Comparison of ENCODE assay signal across 2 cellular contexts in the genomic region with DNA sequence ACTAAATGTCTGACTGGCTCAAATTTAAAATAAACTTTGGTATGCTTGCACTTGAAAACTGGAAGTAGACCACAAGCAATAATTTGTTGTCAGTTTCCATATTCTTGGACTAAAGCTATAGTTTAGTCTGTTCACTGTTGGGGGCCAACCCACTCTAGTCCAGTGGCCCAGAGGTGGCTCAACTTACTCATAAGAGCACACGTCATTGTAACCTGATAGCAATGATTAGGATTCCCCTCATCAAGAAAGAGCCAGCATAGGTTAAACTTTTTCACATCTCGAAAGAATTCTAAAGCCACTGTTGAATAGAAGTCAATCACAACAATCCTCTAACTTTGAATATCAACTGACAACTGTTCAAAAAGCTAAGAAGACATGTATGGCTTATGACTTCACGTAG.
TF ChIP-seq lines count a peak whose summit lies in the region.

No MANE protein-coding gene starts in this region.

TF ChIP-seq in IMR-90, 13 proteins besides CTCF, POLR2A, EP300 and RAD21 (continued from another document):
- no peak for TF ChIP-seq SMC3 (IDR thresholded peaks at IDR 0.05; ENCODE audit: low read depth, low read length)
- TF ChIP-seq, protein P1, sequence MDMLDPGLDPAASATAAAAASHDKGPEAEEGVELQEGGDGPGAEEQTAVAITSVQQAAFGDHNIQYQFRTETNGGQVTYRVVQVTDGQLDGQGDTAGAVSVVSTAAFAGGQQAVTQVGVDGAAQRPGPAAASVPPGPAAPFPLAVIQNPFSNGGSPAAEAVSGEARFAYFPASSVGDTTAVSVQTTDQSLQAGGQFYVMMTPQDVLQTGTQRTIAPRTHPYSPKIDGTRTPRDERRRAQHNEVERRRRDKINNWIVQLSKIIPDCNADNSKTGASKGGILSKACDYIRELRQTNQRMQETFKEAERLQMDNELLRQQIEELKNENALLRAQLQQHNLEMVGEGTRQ (IDR thresholded peaks at IDR 0.05; ENCODE audit: low read depth, low read length): no peak
- TF ChIP-seq, protein P2, sequence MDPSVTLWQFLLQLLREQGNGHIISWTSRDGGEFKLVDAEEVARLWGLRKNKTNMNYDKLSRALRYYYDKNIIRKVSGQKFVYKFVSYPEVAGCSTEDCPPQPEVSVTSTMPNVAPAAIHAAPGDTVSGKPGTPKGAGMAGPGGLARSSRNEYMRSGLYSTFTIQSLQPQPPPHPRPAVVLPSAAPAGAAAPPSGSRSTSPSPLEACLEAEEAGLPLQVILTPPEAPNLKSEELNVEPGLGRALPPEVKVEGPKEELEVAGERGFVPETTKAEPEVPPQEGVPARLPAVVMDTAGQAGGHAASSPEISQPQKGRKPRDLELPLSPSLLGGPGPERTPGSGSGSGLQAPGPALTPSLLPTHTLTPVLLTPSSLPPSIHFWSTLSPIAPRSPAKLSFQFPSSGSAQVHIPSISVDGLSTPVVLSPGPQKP (IDR thresholded peaks at IDR 0.05; ENCODE audit: borderline replicate concordance, low read depth, low read length): no peak
- no peak for TF ChIP-seq RCOR1 (IDR thresholded peaks at IDR 0.05; ENCODE audit: insufficient replicate concordance, low read length)
- TF ChIP-seq MXI1 (IDR thresholded peaks at IDR 0.05; ENCODE audit: borderline replicate concordance, low read depth, low read length): no peak
- no peak for TF ChIP-seq FOS (IDR thresholded peaks at IDR 0.05; ENCODE audit: low read depth, low read length)
- TF ChIP-seq NFE2L2 (IDR thresholded peaks at IDR 0.05; ENCODE audit: low read depth, low read length): no peak
- no peak for TF ChIP-seq BHLHE40 (IDR thresholded peaks at IDR 0.05; ENCODE audit: low read depth, low read length)
- no peak for TF ChIP-seq CEBPB (IDR thresholded peaks at IDR 0.05; ENCODE audit: low read depth, low read length)
- TF ChIP-seq RFX5 (IDR thresholded peaks at IDR 0.05; ENCODE audit: low read depth, low read length): no peak
- no peak for TF ChIP-seq MAFK (IDR thresholded peaks at IDR 0.05; ENCODE audit: low read depth, low read length)

TF ChIP-seq in K562, 482 proteins besides CTCF, POLR2A, EP300 and RAD21 (continued from another document):
- TF ChIP-seq, protein P3, sequence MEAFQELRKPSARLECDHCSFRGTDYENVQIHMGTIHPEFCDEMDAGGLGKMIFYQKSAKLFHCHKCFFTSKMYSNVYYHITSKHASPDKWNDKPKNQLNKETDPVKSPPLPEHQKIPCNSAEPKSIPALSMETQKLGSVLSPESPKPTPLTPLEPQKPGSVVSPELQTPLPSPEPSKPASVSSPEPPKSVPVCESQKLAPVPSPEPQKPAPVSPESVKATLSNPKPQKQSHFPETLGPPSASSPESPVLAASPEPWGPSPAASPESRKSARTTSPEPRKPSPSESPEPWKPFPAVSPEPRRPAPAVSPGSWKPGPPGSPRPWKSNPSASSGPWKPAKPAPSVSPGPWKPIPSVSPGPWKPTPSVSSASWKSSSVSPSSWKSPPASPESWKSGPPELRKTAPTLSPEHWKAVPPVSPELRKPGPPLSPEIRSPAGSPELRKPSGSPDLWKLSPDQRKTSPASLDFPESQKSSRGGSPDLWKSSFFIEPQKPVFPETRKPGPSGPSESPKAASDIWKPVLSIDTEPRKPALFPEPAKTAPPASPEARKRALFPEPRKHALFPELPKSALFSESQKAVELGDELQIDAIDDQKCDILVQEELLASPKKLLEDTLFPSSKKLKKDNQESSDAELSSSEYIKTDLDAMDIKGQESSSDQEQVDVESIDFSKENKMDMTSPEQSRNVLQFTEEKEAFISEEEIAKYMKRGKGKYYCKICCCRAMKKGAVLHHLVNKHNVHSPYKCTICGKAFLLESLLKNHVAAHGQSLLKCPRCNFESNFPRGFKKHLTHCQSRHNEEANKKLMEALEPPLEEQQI (IDR thresholded peaks at IDR 0.05): no peak
- TF ChIP-seq BHLHE40 (IDR thresholded peaks at IDR 0.05; ENCODE audit: low read length): no peak
- TF ChIP-seq, protein P4, sequence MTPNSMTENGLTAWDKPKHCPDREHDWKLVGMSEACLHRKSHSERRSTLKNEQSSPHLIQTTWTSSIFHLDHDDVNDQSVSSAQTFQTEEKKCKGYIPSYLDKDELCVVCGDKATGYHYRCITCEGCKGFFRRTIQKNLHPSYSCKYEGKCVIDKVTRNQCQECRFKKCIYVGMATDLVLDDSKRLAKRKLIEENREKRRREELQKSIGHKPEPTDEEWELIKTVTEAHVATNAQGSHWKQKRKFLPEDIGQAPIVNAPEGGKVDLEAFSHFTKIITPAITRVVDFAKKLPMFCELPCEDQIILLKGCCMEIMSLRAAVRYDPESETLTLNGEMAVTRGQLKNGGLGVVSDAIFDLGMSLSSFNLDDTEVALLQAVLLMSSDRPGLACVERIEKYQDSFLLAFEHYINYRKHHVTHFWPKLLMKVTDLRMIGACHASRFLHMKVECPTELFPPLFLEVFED (CRISPR knock-in tag; conservative IDR thresholded peaks at IDR 0.05): no peak
- no peak for TF ChIP-seq XRCC4 (IDR thresholded peaks at IDR 0.05; ENCODE audit: extremely low read depth, insufficient read depth, insufficient read length)
- TF ChIP-seq ARID1B (IDR thresholded peaks at IDR 0.05): no peak
- no peak for TF ChIP-seq CBX3 (IDR thresholded peaks at IDR 0.05; ENCODE audit: borderline replicate concordance in 1 of 2, low read length in 2 of 2)
